ENCODE assay signal across 25 cellular contexts in the genomic region with DNA sequence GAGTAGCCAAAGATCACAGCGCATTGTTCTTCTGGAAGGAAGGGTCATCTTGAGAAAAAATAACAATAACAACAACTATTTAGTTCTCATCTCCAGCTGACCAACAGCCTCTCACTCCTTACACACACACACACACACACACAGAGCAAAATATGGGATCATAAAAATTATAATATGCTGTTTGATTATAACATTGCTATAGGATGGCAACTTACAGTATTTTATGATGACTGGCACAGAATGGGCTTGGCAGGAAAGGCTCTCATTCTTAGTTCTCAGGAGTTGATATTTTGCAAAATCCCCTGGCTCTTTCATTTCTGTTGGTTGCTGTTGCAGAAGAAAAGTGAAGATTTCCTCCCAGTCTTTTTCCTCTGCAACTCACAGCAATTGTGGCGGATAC.
"Had no signal": no experiment of that assay in that cellular context is flagged by ENCODE, and none has a peak within 500 bp of the region (broad histone marks: within the 10 kb centered on the region; RNA-seq: fewer than 3 reads in every experiment).

No MANE protein-coding gene starts in this region.

- H3K4me1 Mint-ChIP-seq: activated B cell treated with CpG ODN at 0.5 μM for 24 hours had no signal

- ATAC-seq: activated CD4-positive, alpha-beta T cell treated with anti-CD3 and anti-CD28 coated beads for 36 hours; effector memory CD8-positive, alpha-beta T cell; esophagus mucosa; heart left ventricle; left lung; lower lobe of right lung; right lobe of liver; stimulated activated naive CD8-positive, alpha-beta T cell treated with anti-CD3 and anti-CD28 coated beads, Interleukin-15, Interleukin-2, amounts not matched to agents 100 U/mL and 50 U/mL, for 24 hours had no signal

- H3K4me1 ChIP-seq: left lung, lower lobe of right lung, right lobe of liver, testis, upper lobe of left lung had no signal

- DNase-seq: activated B cell treated with CpG ODN at 0.5 μM for 24 hours; activated CD4-positive, alpha-beta T cell treated with anti-CD3 and anti-CD28 coated beads for 36 hours; activated CD4-positive, alpha-beta T cell treated with anti-CD3 and anti-CD28 coated beads, Interleukin-2, amount 50 U/mL, for 4 hours; activated effector memory CD4-positive, alpha-beta T cell treated with Interleukin-2 at 50 U/mL for 16 hours; activated naive CD4-positive, alpha-beta T cell treated with Interleukin-2 at 50 U/mL for 16 hours; activated T-cell treated with anti-CD3 and anti-CD28 coated beads for 4 hours; anterior cingulate cortex; dermis blood vessel endothelial cell; effector memory CD8-positive, alpha-beta T cell; foreskin fibroblast; heart left ventricle; kidney glomerular epithelial cell; left lung; lower lobe of right lung; mesenchymal stem cell; right lobe of liver; stimulated activated CD4-positive, alpha-beta T cell treated with anti-CD3 and anti-CD28 coated beads, Interleukin-4, amount 100 ng/mL, for 1 hour; stimulated activated naive CD8-positive, alpha-beta T cell treated with anti-CD3 and anti-CD28 coated beads, Interleukin-15, Interleukin-2, amounts not matched to agents 100 U/mL and 50 U/mL, for 24 hours; T-helper 2 cell; testis; upper lobe of left lung had no signal

- H3K27me3 Mint-ChIP-seq: activated B cell treated with CpG ODN at 0.5 μM for 24 hours; activated CD4-positive, alpha-beta T cell treated with anti-CD3 and anti-CD28 coated beads for 36 hours; activated naive CD8-positive, alpha-beta T cell had no signal

- H3K27ac Mint-ChIP-seq: activated B cell treated with CpG ODN at 0.5 μM for 24 hours; activated CD4-positive, alpha-beta T cell treated with anti-CD3 and anti-CD28 coated beads for 36 hours; activated naive CD8-positive, alpha-beta T cell; effector memory CD8-positive, alpha-beta T cell had no signal

- H3K4me3 ChIP-seq: heart left ventricle, left lung, lower lobe of right lung, right lobe of liver, testis, upper lobe of left lung, vagina had no signal

- H3K9me3 ChIP-seq: heart left ventricle, left lung, lower lobe of right lung, right lobe of liver, testis, upper lobe of left lung, vagina had no signal

- H3K36me3 ChIP-seq: heart left ventricle, left lung, lower lobe of right lung, right lobe of liver, upper lobe of left lung, vagina had no signal

- H3K27me3 ChIP-seq: heart left ventricle, left lung, right lobe of liver, testis, upper lobe of left lung, vagina had no signal

- H3K9me3 Mint-ChIP-seq: activated B cell treated with CpG ODN at 0.5 μM for 24 hours; central memory CD8-positive, alpha-beta T cell; effector memory CD8-positive, alpha-beta T cell had no signal

- H3K4me3 Mint-ChIP-seq: activated B cell treated with CpG ODN at 0.5 μM for 24 hours; activated CD4-positive, alpha-beta T cell treated with anti-CD3 and anti-CD28 coated beads for 36 hours; activated naive CD8-positive, alpha-beta T cell; central memory CD8-positive, alpha-beta T cell; effector memory CD8-positive, alpha-beta T cell had no signal
